ENCODE assay signal across 16 cellular contexts in genomic region chr2:47810850-47811249, GRCh38. TPM values are rescaled to one million over a fixed set of nuclear protein-coding genes. Genes with fewer than 3 reads are reported as not detected.
DNase-seq lines count a peak whose midpoint lies in the region; ATAC-seq, FAIRE-seq and TF ChIP-seq lines count a peak whose summit lies in the region.
"Had no signal": no experiment of that assay in that cellular context is flagged by ENCODE, and none has a peak within 500 bp of the region (broad histone marks: within the 10 kb centered on the region; RNA-seq: fewer than 3 reads in every experiment).

No MANE protein-coding gene starts in this region.

- no peaks in the 10 kb centered on the region for H3K9me3 ChIP-seq in CD4-positive, alpha-beta memory T cell (ENCODE audit: control insufficient read depth in 1 of 2, low read length in 2 of 2)
- no peaks in the 10 kb centered on the region for H3K9me3 ChIP-seq in naive thymus-derived CD4-positive, alpha-beta T cell (ENCODE audit: control insufficient read depth in 2 of 3, low read length in 3 of 3)
- no peaks in the 10 kb centered on the region for H3K9me3 ChIP-seq in HepG2 (ENCODE audit: low read length)
- H3K9me3 ChIP-seq in right lobe of liver, result no peaks in the 10 kb centered on the region
- H3K9me3 ChIP-seq: SJSA1 had no signal

- H3K27me3 Mint-ChIP-seq in CD4-positive, alpha-beta memory T cell, result no peaks in the 10 kb centered on the region
- H3K27me3 Mint-ChIP-seq in IgD-negative memory B cell, result no peaks in the 10 kb centered on the region
- H3K27me3 Mint-ChIP-seq in activated naive CD8-positive, alpha-beta T cell treated with anti-CD3 and anti-CD28 coated beads for 36 hours, result no peaks in the 10 kb centered on the region
- no peaks in the 10 kb centered on the region for H3K27me3 Mint-ChIP-seq in naive thymus-derived CD4-positive, alpha-beta T cell
- H3K27me3 Mint-ChIP-seq: effector memory CD8-positive, alpha-beta T cell had no signal

- H3K36me3 ChIP-seq in CD4-positive, alpha-beta memory T cell (ENCODE audit: insufficient read depth, low read length), result peaks cover 35% of the 10 kb centered on the region
- peaks cover 21 to 54% (median 36%) of the 10 kb centered on the region in 3 experiments for H3K36me3 ChIP-seq in naive thymus-derived CD4-positive, alpha-beta T cell (ENCODE audit: control insufficient read depth in 2 of 3, insufficient read depth in 3 of 3, low read length in 3 of 3)
- H3K36me3 ChIP-seq in HepG2 (replicated peaks in 1 of 2; ENCODE audit: control insufficient read depth in 1 of 2, insufficient read depth in 2 of 2, low read length in 2 of 2), result peaks cover 14 to 70% of the 10 kb centered on the region in 2 experiments
- H3K36me3 ChIP-seq in right lobe of liver, result peaks cover 0 to 69% (median 16%) of the 10 kb centered on the region in 4 donors

- CTCF ChIA-PET in CD4-positive, alpha-beta memory T cell (lab: Charles Lee; ENCODE audit: partially characterized antibody), result no interaction called here
- CTCF ChIA-PET in naive thymus-derived CD4-positive, alpha-beta T cell (lab: Charles Lee), result no interaction called here
- CTCF ChIA-PET in HepG2 (lab: Yijun Ruan, JAX; ENCODE audit: low intra/inter-chr PET ratio, low total read pairs), result no interaction called here

- intact Hi-C loops in CD4-positive, alpha-beta memory T cell (cut with micrococcal nuclease), result no loop called here
- intact Hi-C loops in naive thymus-derived CD4-positive, alpha-beta T cell (cut with micrococcal nuclease), result no loop called here
- intact Hi-C loops in HepG2 (cut with micrococcal nuclease; ENCODE audit: unreplicated experiment), result no loop called here
- intact Hi-C loops in right lobe of liver (cut with DNase I), result no loop called here

- H3K4me3 Mint-ChIP-seq in CD4-positive, alpha-beta memory T cell, result no peak overlapping the region
- H3K4me3 Mint-ChIP-seq in IgD-negative memory B cell, result no peak overlapping the region
- no peak overlapping the region for H3K4me3 Mint-ChIP-seq in activated naive CD8-positive, alpha-beta T cell treated with anti-CD3 and anti-CD28 coated beads for 36 hours
- H3K4me3 Mint-ChIP-seq in naive thymus-derived CD4-positive, alpha-beta T cell, result no peak overlapping the region
- H3K4me3 Mint-ChIP-seq: effector memory CD8-positive, alpha-beta T cell had no signal

- H4K20me1 ChIP-seq in HepG2 (ENCODE audit: insufficient read depth, low read length), result no peaks in the 10 kb centered on the region; the same call in 1 of the 2 replicates

- no peak overlapping the region for H2AFZ ChIP-seq in HepG2 (ENCODE audit: low read length)

- no peaks in the 10 kb centered on the region for H3K4me1 ChIP-seq in CD4-positive, alpha-beta memory T cell (ENCODE audit: insufficient read depth, low read length)
- H3K4me1 ChIP-seq in naive thymus-derived CD4-positive, alpha-beta T cell (ENCODE audit: control insufficient read depth in 2 of 2, insufficient read depth in 2 of 2, low read length in 2 of 2), result no peaks in the 10 kb centered on the region
- H3K4me1 ChIP-seq in HepG2 (ENCODE audit: insufficient read depth, low read length) (no peaks in the 10 kb centered on the region), right lobe of liver (no peaks in the 10 kb centered on the region)
- H3K4me1 ChIP-seq: SJSA1 had no signal

- ATAC-seq in naive thymus-derived CD4-positive, alpha-beta T cell, result no peak
- ATAC-seq in HepG2 (no peak), right lobe of liver (no peak)
- ATAC-seq: effector memory CD8-positive, alpha-beta T cell had no signal

- no peak for TF ChIP-seq RAD21 in HepG2 (CRISPR knock-in tag; IDR thresholded peaks at IDR 0.05)

- H3K27ac Mint-ChIP-seq in CD4-positive, alpha-beta memory T cell, result peak overlapping the region in 6 of 7 donors; percentile 2 to 81 (median 68)
- H3K27ac Mint-ChIP-seq in IgD-negative memory B cell, result peak overlapping the region in 2 of 3 donors; percentile 52
- peak overlapping the region; percentile 9 for H3K27ac Mint-ChIP-seq in activated naive CD8-positive, alpha-beta T cell treated with anti-CD3 and anti-CD28 coated beads for 36 hours
- peak overlapping the region; percentile 2 to 78 (median 50) for H3K27ac Mint-ChIP-seq in naive thymus-derived CD4-positive, alpha-beta T cell

- no peak overlapping the region for H3K27ac ChIP-seq in CD4-positive, alpha-beta memory T cell (ENCODE audit: low read depth, low read length)
- H3K27ac ChIP-seq in naive thymus-derived CD4-positive, alpha-beta T cell (ENCODE audit: low read depth, low read length), result no peak overlapping the region
- H3K27ac ChIP-seq in HepG2 (ENCODE audit: extremely low read length, insufficient read depth, low read length) (no peak overlapping the region), right lobe of liver (no peak overlapping the region)
- H3K27ac ChIP-seq: HL-60, SJSA1, skin epidermis had no signal

- no peaks in the 10 kb centered on the region for H3K79me2 ChIP-seq in HepG2 (ENCODE audit: insufficient read depth, low read length)

- no peak overlapping the region for H3K9ac ChIP-seq in HepG2 (ENCODE audit: insufficient read depth, low read depth, low read length)

- H3K27me3 ChIP-seq in CD4-positive, alpha-beta memory T cell (ENCODE audit: insufficient read depth, low read length), result no peaks in the 10 kb centered on the region
- H3K27me3 ChIP-seq in naive thymus-derived CD4-positive, alpha-beta T cell (ENCODE audit: control insufficient read depth in 2 of 2, insufficient read depth in 2 of 2, low read length in 2 of 2), result no peaks in the 10 kb centered on the region
- H3K27me3 ChIP-seq in HepG2 (ENCODE audit: control insufficient read depth in 1 of 2, insufficient read depth in 2 of 2, low read length in 2 of 2) (no peaks in the 10 kb centered on the region), right lobe of liver (no peaks in the 10 kb centered on the region)
- H3K27me3 ChIP-seq: SJSA1 had no signal

- no peak overlapping the region for H3K4me2 ChIP-seq in HepG2 (ENCODE audit: low read depth, low read length)

- no peak for TF ChIP-seq CTCF in HepG2 (CRISPR knock-in tag; IDR thresholded peaks at IDR 0.05)
- TF ChIP-seq CTCF in right lobe of liver (IDR thresholded peaks at IDR 0.05), result no peak

- FAIRE-seq in HepG2 (lab: Jason Lieb, UNC), result no peak
- FAIRE-seq: GM12892 had no signal

- POLR2A ChIA-PET in CD4-positive, alpha-beta memory T cell (lab: Charles Lee; ENCODE audit: partially characterized antibody), result no interaction called here
- POLR2A ChIA-PET in naive thymus-derived CD4-positive, alpha-beta T cell (lab: Charles Lee), result no interaction called here
- POLR2A ChIA-PET in HepG2 (lab: Yijun Ruan, JAX), result no interaction called here

- in situ Hi-C loops in HepG2 (cut with HindIII; ENCODE audit: extremely low pct_ligation_motif_present, low pct_unique_long_range_greater_than_20kb), result no loop called here

- H3K9me3 Mint-ChIP-seq in CD4-positive, alpha-beta memory T cell, result no peaks in the 10 kb centered on the region
- H3K9me3 Mint-ChIP-seq in IgD-negative memory B cell, result peaks cover 0 to 1% (median 0%) of the 10 kb centered on the region in 3 donors
- no peaks in the 10 kb centered on the region for H3K9me3 Mint-ChIP-seq in activated naive CD8-positive, alpha-beta T cell treated with anti-CD3 and anti-CD28 coated beads for 36 hours
- no peaks in the 10 kb centered on the region for H3K9me3 Mint-ChIP-seq in naive thymus-derived CD4-positive, alpha-beta T cell
- H3K9me3 Mint-ChIP-seq: effector memory CD8-positive, alpha-beta T cell had no signal

- H3K4me1 Mint-ChIP-seq in CD4-positive, alpha-beta memory T cell, result peaks cover 0 to 8% (median 5%) of the 10 kb centered on the region in 4 donors
- H3K4me1 Mint-ChIP-seq in IgD-negative memory B cell, result peaks cover 3 to 10% (median 6%) of the 10 kb centered on the region in 3 donors
- H3K4me1 Mint-ChIP-seq in activated naive CD8-positive, alpha-beta T cell treated with anti-CD3 and anti-CD28 coated beads for 36 hours, result peaks cover 28% of the 10 kb centered on the region
- H3K4me1 Mint-ChIP-seq in naive thymus-derived CD4-positive, alpha-beta T cell, result peaks cover 0 to 14% (median 7%) of the 10 kb centered on the region in 7 donors

- no peak overlapping the region for H3K4me3 ChIP-seq in CD4-positive, alpha-beta memory T cell (ENCODE audit: low read length in 2 of 2)
- no peak overlapping the region for H3K4me3 ChIP-seq in naive thymus-derived CD4-positive, alpha-beta T cell (ENCODE audit: low read length)
- no peak overlapping the region for H3K4me3 ChIP-seq in HepG2 (replicated peaks in 1 of 3; ENCODE audit: insufficient read depth in 1 of 3, low read depth in 2 of 3, low read length in 3 of 3)
- H3K4me3 ChIP-seq in right lobe of liver, result no peak overlapping the region
- H3K4me3 ChIP-seq: SJSA1, skin epidermis had no signal

- TF ChIP-seq EP300 in HepG2 (IDR thresholded peaks at IDR 0.05; ENCODE audit: low read depth in 2 of 2, low read length in 2 of 2) (no peak), HepG2 (CRISPR knock-in tag; IDR thresholded peaks at IDR 0.05; ENCODE audit: borderline replicate concordance) (no peak)

- no peak for DNase-seq in CD4-positive, alpha-beta memory T cell
- DNase-seq in activated naive CD8-positive, alpha-beta T cell treated with anti-CD3 and anti-CD28 coated beads for 36 hours, result no peak
- no peak for DNase-seq in naive thymus-derived CD4-positive, alpha-beta T cell
- DNase-seq in middle frontal gyrus (ENCODE audit: extremely low spot score, low spot score) (no peak), HepG2 (ENCODE audit: low spot score) (no peak), right lobe of liver (no peak)
- DNase-seq: activated CD4-positive, CD25-positive, alpha-beta regulatory T cell; effector memory CD8-positive, alpha-beta T cell; kidney glomerular epithelial cell; NCI-H187; trophoblast cell had no signal

- peaks cover 49 to 83% of the 10 kb centered on the region in 2 donors for H3K36me3 Mint-ChIP-seq in CD4-positive, alpha-beta memory T cell
- H3K36me3 Mint-ChIP-seq in IgD-negative memory B cell, result peaks cover 6% of the 10 kb centered on the region
- peaks cover 46% of the 10 kb centered on the region for H3K36me3 Mint-ChIP-seq in activated naive CD8-positive, alpha-beta T cell treated with anti-CD3 and anti-CD28 coated beads for 36 hours
- peaks cover 19 to 66% (median 33%) of the 10 kb centered on the region in 5 donors for H3K36me3 Mint-ChIP-seq in naive thymus-derived CD4-positive, alpha-beta T cell

- no peak for TF ChIP-seq POLR2A in HepG2 (IDR thresholded peaks at IDR 0.05; ENCODE audit: insufficient read depth in 1 of 2, low read depth in 2 of 2, low read length in 2 of 2)
- no peak for TF ChIP-seq POLR2A in right lobe of liver (IDR thresholded peaks at IDR 0.05)

- BruUV-seq in HepG2 (replicated peaks; lab: Mats Ljungman, UMichigan), result no TSS peak

RNA-seq across cellular contexts. Expression of gene MSH6, which starts 27.9 kb away (rescaled TPM):
- 10 to 100 TPM; 39.4 to 49.9 TPM for total RNA-seq in CD4-positive, alpha-beta memory T cell
- polyA plus RNA-seq in CD4-positive, alpha-beta memory T cell, result 10 to 100 TPM; 11.9 to 35.8 TPM
- polyA plus RNA-seq in IgD-negative memory B cell (22.7 TPM), HepG2 (2011; rRNA removed) (18.1 and 20.8 TPM in 2 replicates)
- 100 to 1,000 TPM; 163 to 173 TPM for total RNA-seq in activated naive CD8-positive, alpha-beta T cell treated with anti-CD3 and anti-CD28 coated beads for 36 hours
- total RNA-seq in naive thymus-derived CD4-positive, alpha-beta T cell, result 10 to 100 TPM; 20.5 to 82.3 (median 41.8) TPM
- 10 to 100 TPM; 25.6 to 29.9 TPM for polyA plus RNA-seq in naive thymus-derived CD4-positive, alpha-beta T cell
- total RNA-seq in HepG2 (2016; rRNA removed; fragmentation: Illumina TruSeq; extraction: Trizol) (113 and 168 TPM in 2 replicates), right lobe of liver (10 to 100 TPM; 19.7 to 34.7 (median 23.0) TPM)
- total RNA-seq in HepG2 (2016; cell fraction: cytosol; rRNA removed; fragmentation: Illumina TruSeq; extraction: Trizol; ENCODE audit: low read depth), result 5.9 and 6.7 TPM in 2 replicates
- total RNA-seq in HepG2 (2016; cell fraction: insoluble cytoplasmic fraction; rRNA removed; fragmentation: Illumina TruSeq; extraction: Trizol), result 111 and 163 TPM in 2 replicates
- 14.7 and 15.3 TPM in 2 replicates for total RNA-seq in HepG2 (2016; cell fraction: membrane; rRNA removed; fragmentation: Illumina TruSeq; extraction: Trizol)
- total RNA-seq in HepG2 (2016; cell fraction: nucleus; rRNA removed; fragmentation: Illumina TruSeq; extraction: Trizol), result 64.0 and 69.2 TPM in 2 replicates
- polyA plus RNA-seq in HepG2 (2011; cell fraction: cytosol; rRNA removed), result 9.8 and 13.1 TPM in 2 replicates
- 12.9 and 13.6 TPM in 2 replicates for polyA plus RNA-seq in HepG2 (2011; cell fraction: nucleus; rRNA removed)
- 27.8 and 54.9 TPM in 2 replicates for polyA plus RNA-seq in HepG2 (2012)
- 0.76 and 1.1 TPM in 2 replicates for polyA plus RNA-seq in HepG2 (2016; cell fraction: cytosol; fragmentation: Illumina TruSeq; extraction: Trizol; ENCODE audit: low read depth)
- polyA plus RNA-seq in HepG2 (2016; cell fraction: insoluble cytoplasmic fraction; fragmentation: Illumina TruSeq; extraction: Trizol; ENCODE audit: low read depth), result 91.7 and 97.3 TPM in 2 replicates
- polyA plus RNA-seq in HepG2 (2016; cell fraction: membrane; fragmentation: Illumina TruSeq; extraction: Trizol; ENCODE audit: low read depth), result 2.1 and 3.5 TPM in 2 replicates
- polyA plus RNA-seq in HepG2 (2016; cell fraction: nucleus; fragmentation: Illumina TruSeq; extraction: Trizol; ENCODE audit: insufficient read depth, low read depth), result 63.1 and 63.5 TPM in 2 replicates
- polyA minus RNA-seq in HepG2 (2011; rRNA and poly(A)+ RNA removed; ENCODE audit: low replicate concordance), result 14.9 and 32.3 TPM in 2 replicates
- polyA minus RNA-seq in HepG2 (2011; cell fraction: cytosol; rRNA and poly(A)+ RNA removed), result 31.4 and 36.9 TPM in 2 replicates
- polyA minus RNA-seq in HepG2 (2011; cell fraction: nucleus; rRNA and poly(A)+ RNA removed), result 36.4 and 40.2 TPM in 2 replicates

Comparison
In these comparisons a context has a peak if more than half of its experiments do, and no peak if none do; other contexts are left out.
1. H3K27ac Mint-ChIP-seq: peak in every context shown above with its lines; median percentile 68 in CD4-positive, alpha-beta memory T cell; 52 in IgD-negative memory B cell; 50 in naive thymus-derived CD4-positive, alpha-beta T cell; 9 in activated naive CD8-positive, alpha-beta T cell treated with anti-CD3 and anti-CD28 coated beads for 36 hours.